Comparison of ENCODE assay signal across 24 cellular contexts in the genomic region with DNA sequence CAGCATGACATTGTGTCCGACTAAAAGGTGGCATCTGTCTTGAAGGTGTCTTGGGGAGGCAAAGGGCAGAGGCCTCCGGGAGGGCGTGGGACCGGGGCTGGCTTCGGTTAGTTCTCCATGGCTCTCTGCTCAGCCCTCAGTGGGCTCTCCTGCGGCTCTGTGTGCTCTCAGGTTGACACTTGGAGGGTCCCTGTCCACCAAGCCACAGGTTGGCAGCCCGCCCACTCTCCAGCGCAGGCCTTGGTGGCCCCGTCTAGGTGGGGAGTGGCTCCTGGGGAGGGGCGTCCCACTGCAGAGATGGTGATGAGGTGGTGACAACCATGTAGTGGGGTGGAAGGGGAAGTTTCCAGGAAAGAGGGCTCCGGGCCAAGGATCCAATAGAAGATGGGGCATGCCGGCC. TPM values are rescaled to one million over a fixed set of nuclear protein-coding genes. Genes with fewer than 3 reads are reported as not detected.
DNase-seq lines count a peak whose midpoint lies in the region; ATAC-seq and TF ChIP-seq lines count a peak whose summit lies in the region.
"Had no signal": no experiment of that assay in that cellular context is flagged by ENCODE, and none has a peak within 500 bp of the region (broad histone marks: within the 10 kb centered on the region; RNA-seq: fewer than 3 reads in every experiment).

No MANE protein-coding gene starts in this region.

- peaks cover 0 to 49% (median 14%) of the 10 kb centered on the region in 6 donors for H3K36me3 ChIP-seq in spleen
- no peaks in the 10 kb centered on the region for H3K36me3 ChIP-seq in OCI-LY7 (ENCODE audit: insufficient read depth, low read length)

- peaks cover 0 to 10% (median 0%) of the 10 kb centered on the region in 7 donors for H3K27me3 ChIP-seq in spleen (replicated peaks in 1 of 7)

- POLR2A ChIA-PET in activated CD4-positive, alpha-beta T cell treated with anti-CD3 and anti-CD28 coated beads for 36 hours (lab: Charles Lee) = no interaction called here
- POLR2A ChIA-PET in OCI-LY7 (lab: Charles Lee) = no interaction called here

- TF ChIP-seq POLR2A in spleen (IDR thresholded peaks at IDR 0.05) = no peak

- peak overlapping the region; percentile 2 for H3K27ac Mint-ChIP-seq in activated CD4-positive, alpha-beta T cell treated with anti-CD3 and anti-CD28 coated beads for 36 hours
- peak overlapping the region; percentile 19 for H3K27ac Mint-ChIP-seq in activated T-helper 1 cell treated with anti-CD3 and anti-CD28 coated beads, Interleukin-12 subunit alpha, Interleukin-12 subunit beta, Interleukin-2, Interleukin-4 antibody, amounts not matched to agents 30 ng/mL and 10 ng/mL and 1 ng/mL, durations not matched to agents 14 hours and 24 hours and 36 hours
- peak overlapping the region; percentile 9 for H3K27ac Mint-ChIP-seq in mesothelial cell of epicardium

- intact Hi-C loops in activated CD4-positive, alpha-beta T cell treated with anti-CD3 and anti-CD28 coated beads for 36 hours (cut with DNase I, micrococcal nuclease) = no loop called here
- intact Hi-C loops in activated T-helper 1 cell treated with anti-CD3 and anti-CD28 coated beads, Interleukin-12 subunit alpha, Interleukin-12 subunit beta, Interleukin-2, Interleukin-4 antibody, amounts not matched to agents 30 ng/mL and 10 ng/mL and 1 ng/mL, durations not matched to agents 14 hours and 24 hours and 36 hours (cut with micrococcal nuclease) = loop anchor here (10.0 kb wide), 1 partner anchor 291 kb away; no protein-coding TSS in a partner anchor
- intact Hi-C loops in spleen (cut with DNase I; ENCODE audit: low total_unique reads) (no loop called here), OCI-LY7 (cut with micrococcal nuclease; ENCODE audit: unreplicated experiment) (loop anchor here (10.0 kb wide), 1 partner anchor 431 kb away; the partner anchor contains the start of genes USB1 and ZNF319)

- H3K9me3 ChIP-seq in spleen = no peaks in the 10 kb centered on the region
- no peaks in the 10 kb centered on the region for H3K9me3 ChIP-seq in OCI-LY7 (ENCODE audit: low read length)

- H3K4me2 ChIP-seq in OCI-LY7 (ENCODE audit: low read length) = no peak overlapping the region

- no peaks in the 10 kb centered on the region for H3K9me3 Mint-ChIP-seq in activated CD4-positive, alpha-beta T cell treated with anti-CD3 and anti-CD28 coated beads for 36 hours (ENCODE audit: low read depth)
- peaks cover 7% of the 10 kb centered on the region for H3K9me3 Mint-ChIP-seq in activated T-helper 1 cell treated with anti-CD3 and anti-CD28 coated beads, Interleukin-12 subunit alpha, Interleukin-12 subunit beta, Interleukin-2, Interleukin-4 antibody, amounts not matched to agents 30 ng/mL and 10 ng/mL and 1 ng/mL, durations not matched to agents 14 hours and 24 hours and 36 hours
- peaks cover 10% of the 10 kb centered on the region for H3K9me3 Mint-ChIP-seq in mesothelial cell of epicardium

- H3K27me3 Mint-ChIP-seq in activated CD4-positive, alpha-beta T cell treated with anti-CD3 and anti-CD28 coated beads for 36 hours = no peaks in the 10 kb centered on the region
- no peaks in the 10 kb centered on the region for H3K27me3 Mint-ChIP-seq in activated T-helper 1 cell treated with anti-CD3 and anti-CD28 coated beads, Interleukin-12 subunit alpha, Interleukin-12 subunit beta, Interleukin-2, Interleukin-4 antibody, amounts not matched to agents 30 ng/mL and 10 ng/mL and 1 ng/mL, durations not matched to agents 14 hours and 24 hours and 36 hours (ENCODE audit: insufficient read depth)
- H3K27me3 Mint-ChIP-seq in mesothelial cell of epicardium (ENCODE audit: low read depth) = no peaks in the 10 kb centered on the region
- H3K27me3 Mint-ChIP-seq: B cell had no signal

- TF ChIP-seq CTCF in mesothelial cell of epicardium (IDR thresholded peaks at IDR 0.05; ENCODE audit: unreplicated experiment) (no peak), spleen (IDR thresholded peaks at IDR 0.05 in 8 of 11, conservative IDR thresholded peaks at IDR 0.05 in 3 of 11) (no peak), OCI-LY7 (conservative IDR thresholded peaks at IDR 0.05; ENCODE audit: low read length) (no peak)

- H4K20me1 ChIP-seq in OCI-LY7 (ENCODE audit: insufficient read depth, low read length) = no peaks in the 10 kb centered on the region

- no peaks in the 10 kb centered on the region for H3K79me2 ChIP-seq in OCI-LY7 (ENCODE audit: insufficient read depth, low read depth, low read length)

- no peak for DNase-seq in activated CD4-positive, alpha-beta T cell treated with anti-CD3 and anti-CD28 coated beads for 36 hours
- no peak for DNase-seq in activated CD4-positive, alpha-beta T cell treated with anti-CD3 and anti-CD28 coated beads for 48 hours
- DNase-seq in activated T-helper 1 cell treated with anti-CD3 and anti-CD28 coated beads, Interleukin-12 subunit alpha, Interleukin-12 subunit beta, Interleukin-2, Interleukin-4 antibody, amounts not matched to agents 30 ng/mL and 10 ng/mL and 1 ng/mL, durations not matched to agents 14 hours and 24 hours and 36 hours (ENCODE audit: low spot score) = no peak
- DNase-seq in mesothelial cell of epicardium (ENCODE audit: low spot score in 2 of 2, unreplicated experiment in 2 of 2) = no peak
- DNase-seq in spleen = peak; percentile 77
- DNase-seq in A172 (ENCODE audit: low spot score) = no peak
- DNase-seq in stimulated activated naive CD4-positive, alpha-beta T cell treated with Interleukin-2 at 50 U/mL for 16 hours (lab: John Stamatoyannopoulos, UW) = no peak
- DNase-seq in OCI-LY7 (ENCODE audit: low spot score) = no peak
- DNase-seq: 8988T, COR-L47, DMS 273 treated with DMSO at 0.1 percent for 48 hours, DND-41, H9, KG1, MV-4-11, NCI-H1417, NCI-H187, NCI-H2107, NCI-H2227 treated with DMSO at 0.1 percent for 48 hours, NCI-H524, PC-3, RPMI8226 had no signal

- no peak overlapping the region for H3K27ac ChIP-seq in spleen
- no peak overlapping the region for H3K27ac ChIP-seq in OCI-LY7 (ENCODE audit: low read depth, low read length, poor library complexity, severe bottlenecking)

- WGBS in spleen, 5 donors = 73 to 94% (median 89%) methylated on average over 11 to 12 of the region's 12 CpGs

- ATAC-seq in activated CD4-positive, alpha-beta T cell treated with anti-CD3 and anti-CD28 coated beads for 36 hours = no peak
- ATAC-seq: PC-3 had no signal

- no peaks in the 10 kb centered on the region for H3K36me3 Mint-ChIP-seq in activated CD4-positive, alpha-beta T cell treated with anti-CD3 and anti-CD28 coated beads for 36 hours (ENCODE audit: low read depth)
- H3K36me3 Mint-ChIP-seq in activated T-helper 1 cell treated with anti-CD3 and anti-CD28 coated beads, Interleukin-12 subunit alpha, Interleukin-12 subunit beta, Interleukin-2, Interleukin-4 antibody, amounts not matched to agents 30 ng/mL and 10 ng/mL and 1 ng/mL, durations not matched to agents 14 hours and 24 hours and 36 hours (ENCODE audit: low read depth) = peaks cover 12% of the 10 kb centered on the region
- peaks cover 9% of the 10 kb centered on the region for H3K36me3 Mint-ChIP-seq in mesothelial cell of epicardium

- no peaks in the 10 kb centered on the region for H3K9me2 ChIP-seq in OCI-LY7 (ENCODE audit: insufficient read depth, low read length)

- H3K4me1 ChIP-seq in spleen = peaks cover 4 to 33% (median 23%) of the 10 kb centered on the region in 6 donors
- no peaks in the 10 kb centered on the region for H3K4me1 ChIP-seq in OCI-LY7 (ENCODE audit: insufficient read depth, low read length, poor library complexity, severe bottlenecking)

- H3K4me1 Mint-ChIP-seq in activated CD4-positive, alpha-beta T cell treated with anti-CD3 and anti-CD28 coated beads for 36 hours = peaks cover 31% of the 10 kb centered on the region
- H3K4me1 Mint-ChIP-seq in activated T-helper 1 cell treated with anti-CD3 and anti-CD28 coated beads, Interleukin-12 subunit alpha, Interleukin-12 subunit beta, Interleukin-2, Interleukin-4 antibody, amounts not matched to agents 30 ng/mL and 10 ng/mL and 1 ng/mL, durations not matched to agents 14 hours and 24 hours and 36 hours (ENCODE audit: low read depth) = peaks cover 31% of the 10 kb centered on the region
- H3K4me1 Mint-ChIP-seq in mesothelial cell of epicardium = peaks cover 21% of the 10 kb centered on the region

- H3K4me3 Mint-ChIP-seq in activated CD4-positive, alpha-beta T cell treated with anti-CD3 and anti-CD28 coated beads for 36 hours = no peak overlapping the region
- no peak overlapping the region for H3K4me3 Mint-ChIP-seq in activated T-helper 1 cell treated with anti-CD3 and anti-CD28 coated beads, Interleukin-12 subunit alpha, Interleukin-12 subunit beta, Interleukin-2, Interleukin-4 antibody, amounts not matched to agents 30 ng/mL and 10 ng/mL and 1 ng/mL, durations not matched to agents 14 hours and 24 hours and 36 hours
- H3K4me3 Mint-ChIP-seq in mesothelial cell of epicardium = no peak overlapping the region
- H3K4me3 Mint-ChIP-seq: B cell, H9 had no signal

- BruUV-seq in OCI-LY7 (replicated peaks; lab: Mats Ljungman, UMichigan) = no TSS peak

- CTCF ChIA-PET in activated CD4-positive, alpha-beta T cell treated with anti-CD3 and anti-CD28 coated beads for 36 hours (lab: Charles Lee) = interaction anchor here (0.7 to 6.1 kb wide), 5 partner anchors 13 to 74 kb away, joined by 3 to 121 read pairs (median 14); no protein-coding TSS in a partner anchor
- CTCF ChIA-PET in OCI-LY7 (lab: Charles Lee; ENCODE audit: unreplicated experiment) = no interaction called here

- H3K4me3 ChIP-seq in spleen = no peak overlapping the region
- H3K4me3 ChIP-seq in OCI-LY7 (ENCODE audit: low read depth, low read length, poor library complexity, severe bottlenecking) = no peak overlapping the region

- H2AFZ ChIP-seq in OCI-LY7 (ENCODE audit: low read length) = no peak overlapping the region

RNA-seq across cellular contexts. Expression of gene ADGRG5, which starts 31.6 kb away (rescaled TPM):
- total RNA-seq in activated CD4-positive, alpha-beta T cell treated with anti-CD3 and anti-CD28 coated beads for 36 hours = 1 to 10 TPM; 3.0 to 4.9 TPM
- total RNA-seq in activated T-helper 1 cell treated with anti-CD3 and anti-CD28 coated beads, Interleukin-12 subunit alpha, Interleukin-12 subunit beta, Interleukin-2, Interleukin-4 antibody, amounts not matched to agents 30 ng/mL and 10 ng/mL and 1 ng/mL, durations not matched to agents 14 hours and 24 hours and 36 hours = 5.8 and 7.4 TPM in 2 replicates
- total RNA-seq in mesothelial cell of epicardium = 1.1 to 1.3 TPM (median 1.3 TPM) in 3 replicates
- 10 to 100 TPM in 6 of 7 donors, 1 to 10 TPM in 1; 7.3 to 23.8 (median 13.6) TPM for total RNA-seq in spleen
- 1 to 10 TPM; 5.2 to 9.7 (median 9.3) TPM for polyA plus RNA-seq in spleen
- total RNA-seq in A172 (2014; rRNA removed; shearing (Covaris generic)) = not detected in 2 replicates
- total RNA-seq in OCI-LY7 (2014; rRNA removed; shearing (Covaris generic)) = 0.39 TPM in 1 of 2 replicates, not detected in the other
- total RNA-seq in OCI-LY7 (2022) = 0.37 and 1.3 TPM in 2 replicates
- total RNA-seq: G401, PC-3 had no signal

RNA-seq across cellular contexts. Expression of gene CCDC102A, which starts 37.7 kb away (rescaled TPM):
- 1 to 10 TPM; 8.8 to 9.0 TPM for total RNA-seq in activated CD4-positive, alpha-beta T cell treated with anti-CD3 and anti-CD28 coated beads for 36 hours
- total RNA-seq in activated T-helper 1 cell treated with anti-CD3 and anti-CD28 coated beads, Interleukin-12 subunit alpha, Interleukin-12 subunit beta, Interleukin-2, Interleukin-4 antibody, amounts not matched to agents 30 ng/mL and 10 ng/mL and 1 ng/mL, durations not matched to agents 14 hours and 24 hours and 36 hours = 5.7 and 7.3 TPM in 2 replicates
- total RNA-seq in mesothelial cell of epicardium (30.6 to 31.9 TPM (median 31.3 TPM) in 3 replicates), spleen (10 to 100 TPM in 2 of 7 donors, 1 to 10 TPM in 5; 7.0 to 14.8 (median 7.9) TPM), OCI-LY7 (2022) (6.7 and 7.1 TPM in 2 replicates)
- polyA plus RNA-seq in spleen = 1 to 10 TPM; 4.6 to 7.7 (median 4.8) TPM
- total RNA-seq in A172 (2014; rRNA removed; shearing (Covaris generic)) = 6.9 and 16.5 TPM in 2 replicates
- 4.2 and 4.8 TPM in 2 replicates for total RNA-seq in OCI-LY7 (2014; rRNA removed; shearing (Covaris generic))

RNA-seq across cellular contexts. Expression of gene ADGRG1, which starts 54.3 kb away (rescaled TPM):
- total RNA-seq in activated CD4-positive, alpha-beta T cell treated with anti-CD3 and anti-CD28 coated beads for 36 hours = 1 to 10 TPM; 6.3 to 6.8 TPM
- 6.4 and 7.7 TPM in 2 replicates for total RNA-seq in activated T-helper 1 cell treated with anti-CD3 and anti-CD28 coated beads, Interleukin-12 subunit alpha, Interleukin-12 subunit beta, Interleukin-2, Interleukin-4 antibody, amounts not matched to agents 30 ng/mL and 10 ng/mL and 1 ng/mL, durations not matched to agents 14 hours and 24 hours and 36 hours
- total RNA-seq in mesothelial cell of epicardium (65.8 to 67.1 TPM (median 66.9 TPM) in 3 replicates), spleen (10 to 100 TPM in 4 of 7 donors, 1 to 10 TPM in 3; 6.9 to 23.7 (median 10.5) TPM), OCI-LY7 (2022) (not detected in 2 replicates)
- polyA plus RNA-seq in spleen = 1 to 10 TPM; 1.0 to 2.7 (median 1.2) TPM
- 26.9 and 32.6 TPM in 2 replicates for total RNA-seq in A172 (2014; rRNA removed; shearing (Covaris generic))
- total RNA-seq in OCI-LY7 (2014; rRNA removed; shearing (Covaris generic)) = not detected in 2 replicates

Comparison
In these comparisons a context has a peak if more than half of its experiments do, and no peak if none do; other contexts are left out.
1. intact Hi-C loops: an anchor here in activated T-helper 1 cell treated with anti-CD3 and anti-CD28 coated beads, Interleukin-12 subunit alpha, Interleukin-12 subunit beta, Interleukin-2, Interleukin-4 antibody, amounts not matched to agents 30 ng/mL and 10 ng/mL and 1 ng/mL, durations not matched to agents 14 hours and 24 hours and 36 hours (10.0 kb wide) and OCI-LY7 (10.0 kb wide); none called in activated CD4-positive, alpha-beta T cell treated with anti-CD3 and anti-CD28 coated beads for 36 hours and spleen.